Comparison of ENCODE assay signal across 8 cellular contexts in the genomic region with DNA sequence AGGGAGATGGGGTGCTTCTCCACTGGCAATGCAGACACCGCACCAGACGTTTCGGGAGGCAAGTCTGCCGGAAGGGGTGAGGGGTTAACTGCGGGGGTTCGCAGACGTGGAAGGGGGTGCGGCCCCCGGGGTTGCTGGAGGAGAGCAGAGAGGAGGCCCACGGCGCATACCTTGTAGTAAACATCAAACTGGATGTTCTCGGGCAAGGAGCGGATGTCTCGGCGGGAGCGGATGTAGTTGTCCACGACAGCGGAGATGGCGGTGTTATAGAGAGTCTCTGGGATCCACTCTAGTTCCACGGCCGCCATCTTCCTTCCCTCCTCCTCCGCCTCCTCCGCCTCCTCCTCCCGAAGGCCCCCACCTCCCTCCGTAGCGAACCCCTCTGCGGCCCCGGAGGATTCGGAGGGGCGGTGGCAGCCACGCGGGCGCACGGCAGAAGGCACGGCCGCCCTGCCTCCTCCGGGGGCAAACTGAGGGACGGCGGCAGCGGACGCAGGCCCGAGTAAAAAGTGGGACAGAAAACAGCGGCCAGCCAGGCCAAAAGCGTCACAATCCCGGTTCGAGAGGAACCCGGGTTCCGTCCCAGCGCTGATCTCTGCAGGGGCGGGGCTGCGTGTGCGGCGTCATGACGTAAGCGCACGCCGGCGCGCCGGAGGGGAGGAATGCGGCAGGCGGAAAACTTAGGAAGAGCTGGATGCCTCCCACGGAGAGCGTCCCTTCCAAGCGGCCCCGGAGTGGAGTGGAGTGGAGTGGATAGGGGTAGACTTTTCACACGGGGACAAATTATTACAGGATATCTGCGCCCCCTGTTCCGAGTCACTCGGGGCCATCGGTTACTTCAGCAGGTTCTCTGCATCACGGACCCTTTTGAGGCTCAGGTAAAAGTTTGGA. TPM values are rescaled to one million over a fixed set of nuclear protein-coding genes. Genes with fewer than 3 reads are reported as not detected.
DNase-seq lines count a peak whose midpoint lies in the region; ATAC-seq and TF ChIP-seq lines count a peak whose summit lies in the region.

Gene APPBP2, minus strand, starts transcription at position 619 of the 891 bp plus-strand sequence. Its CDS starts 311 bp downstream, at position 308.

- DNase-seq in AG08396 (ENCODE audit: low spot score) (peak; percentile 91), NCI-H345 treated with DMSO at 0.1 percent for 48 hours (lab: John Stamatoyannopoulos, UW; ENCODE audit: unreplicated experiment) (peak; percentile 74), cerebellum (ENCODE audit: low spot score) (peak; percentile 93), kidney epithelial cell (ENCODE audit: low read depth) (peak; percentile 43)
- peak; percentile 43 to 54 for DNase-seq in activated CD4-positive, alpha-beta T cell treated with anti-CD3 and anti-CD28 coated beads for 24 hours (ENCODE audit: low read depth in 2 of 2)
- peak; percentile 42 to 50 for DNase-seq in stimulated activated CD4-positive, alpha-beta T cell treated with anti-CD3 and anti-CD28 coated beads, Interleukin-15, amount 100 ng/mL, for 48 hours (ENCODE audit: low read depth in 2 of 2)

- no peak for TF ChIP-seq CTCF in kidney epithelial cell (IDR thresholded peaks at IDR 0.05; ENCODE audit: insufficient read depth, low read length, poor library complexity, severe bottlenecking)

- H3K36me3 ChIP-seq in kidney epithelial cell (ENCODE audit: control insufficient read depth, insufficient read depth, low read length), result no peaks in the 10 kb centered on the region

- peak within 1 kb of the TSS; percentile 77 for H3K4me3 ChIP-seq in kidney epithelial cell (ENCODE audit: low read depth, low read length)

- no peaks in the 10 kb centered on the region for H3K27me3 ChIP-seq in kidney epithelial cell (ENCODE audit: control insufficient read depth, insufficient read depth, low read length)

- ATAC-seq in GM19023 (IDR thresholded peaks at IDR 0.05; ENCODE audit: unreplicated experiment), result peak; percentile 89
- ATAC-seq in HG03196 (IDR thresholded peaks at IDR 0.05; ENCODE audit: unreplicated experiment), result peak; percentile 92

RNA-seq across cellular contexts. Expression of gene APPBP2, which starts in this region (rescaled TPM):
- total RNA-seq in cerebellum, result 60.2 TPM
- total RNA-seq in kidney epithelial cell, result 19.9 and 23.4 TPM in 2 replicates

Comparison
In these comparisons a context has a peak if more than half of its experiments do, and no peak if none do; other contexts are left out.
1. Peak in every context shown above with its lines: DNase-seq, ATAC-seq and H3K4me3 ChIP-seq.
2. DNase-seq: peak in every context shown above with its lines; median percentile 93 in cerebellum; 91 in AG08396; 74 in NCI-H345 treated with DMSO at 0.1 percent for 48 hours; 48 in activated CD4-positive, alpha-beta T cell treated with anti-CD3 and anti-CD28 coated beads for 24 hours; 46 in stimulated activated CD4-positive, alpha-beta T cell treated with anti-CD3 and anti-CD28 coated beads, Interleukin-15, amount 100 ng/mL, for 48 hours; 43 in kidney epithelial cell.